8 cellular contexts compared by ENCODE assay signal in genomic region chr2:219499058-219499307, GRCh38. TPM values are rescaled to one million over a fixed set of nuclear protein-coding genes. Genes with fewer than 3 reads are reported as not detected.
DNase-seq lines count a peak whose midpoint lies in the region; ATAC-seq, FAIRE-seq and TF ChIP-seq lines count a peak whose summit lies in the region.

No MANE protein-coding gene starts in this region.

- no peaks in the 10 kb centered on the region for H3F3A ChIP-seq in DOHH2 (ENCODE audit: control insufficient read depth, insufficient read depth)

- TF ChIP-seq CTCF in DOHH2 (IDR thresholded peaks at IDR 0.05; ENCODE audit: low read depth, low read length, poor library complexity, severe bottlenecking) (no peak), OCI-LY7 (conservative IDR thresholded peaks at IDR 0.05; ENCODE audit: low read length) (no peak), pancreas (IDR thresholded peaks at IDR 0.05) (no peak)

- no peak for ATAC-seq in pancreas
- ATAC-seq in HG02763 (IDR thresholded peaks at IDR 0.05; ENCODE audit: unreplicated experiment) = no peak

- H3K4me3 ChIP-seq in DOHH2 (ENCODE audit: low read length) = peak overlapping the region; percentile 86
- H3K4me3 ChIP-seq in OCI-LY7 (ENCODE audit: low read depth, low read length, poor library complexity, severe bottlenecking) = peak overlapping the region; percentile 77
- peak overlapping the region; percentile 61 to 67 (median 64) for H3K4me3 ChIP-seq in pancreas

- H3K9me3 ChIP-seq in DOHH2 (ENCODE audit: control insufficient read depth, insufficient read depth, low read length) = no peaks in the 10 kb centered on the region
- no peaks in the 10 kb centered on the region for H3K9me3 ChIP-seq in OCI-LY7 (ENCODE audit: low read length)
- no peaks in the 10 kb centered on the region for H3K9me3 ChIP-seq in pancreas

- DNase-seq in OCI-LY7 (ENCODE audit: low spot score) (no peak), epithelial cell of prostate (ENCODE audit: low read depth, low spot score) (no peak), pancreas (no peak), NCI-H2029 (lab: John Stamatoyannopoulos, UW) (no peak), urothelium cell line (ENCODE audit: low spot score) (no peak)
- no peak for DNase-seq in stimulated activated CD4-positive, alpha-beta T cell treated with anti-CD3 and anti-CD28 coated beads, Interleukin-4, amount 100 ng/mL, for 24 hours

- intact Hi-C loops in OCI-LY7 (cut with micrococcal nuclease; ENCODE audit: unreplicated experiment) (no loop called here), pancreas (cut with DNase I) (no loop called here)

- WGBS in pancreas, 2 donors = 1% methylated on average over 3 of the region's 3 CpGs

- FAIRE-seq in pancreas (lab: Jason Lieb, UNC) = no peak
- FAIRE-seq in urothelium cell line (lab: Jason Lieb, UNC) = no peak

- POLR2A ChIA-PET in OCI-LY7 (lab: Charles Lee) = interaction anchor here (0.6 to 1.3 kb wide), 10 partner anchors 8 to 1145 kb away, joined by 3 to 5 read pairs (median 3); no protein-coding TSS in a partner anchor

- H3K79me2 ChIP-seq in DOHH2 (ENCODE audit: control insufficient read depth, low read length) (peaks cover 10% of the 10 kb centered on the region; the same call in 1 of the 2 replicates), OCI-LY7 (ENCODE audit: insufficient read depth, low read depth, low read length) (no peaks in the 10 kb centered on the region)

- peaks cover 30% of the 10 kb centered on the region for H3K27me3 ChIP-seq in DOHH2 (ENCODE audit: control insufficient read depth, low read length)
- H3K27me3 ChIP-seq in pancreas = no peaks in the 10 kb centered on the region

- H3K9me2 ChIP-seq in DOHH2 (replicated peaks; ENCODE audit: control insufficient read depth, low read length) (no peaks in the 10 kb centered on the region), OCI-LY7 (ENCODE audit: insufficient read depth, low read length) (no peaks in the 10 kb centered on the region)

- H3K36me3 ChIP-seq in DOHH2 (ENCODE audit: control insufficient read depth, low read length) (no peaks in the 10 kb centered on the region), OCI-LY7 (ENCODE audit: insufficient read depth, low read length) (no peaks in the 10 kb centered on the region), pancreas (peaks cover 0 to 4% (median 0%) of the 10 kb centered on the region in 3 donors)

- H3K4me1 ChIP-seq in DOHH2 (ENCODE audit: control insufficient read depth, low read length) = peaks cover 30% of the 10 kb centered on the region
- peaks cover 23% of the 10 kb centered on the region for H3K4me1 ChIP-seq in OCI-LY7 (ENCODE audit: insufficient read depth, low read length, poor library complexity, severe bottlenecking)
- H3K4me1 ChIP-seq in pancreas = peaks cover 0 to 15% (median 4%) of the 10 kb centered on the region in 3 donors

- H3K4me2 ChIP-seq in DOHH2 (ENCODE audit: low read length) (peak overlapping the region; percentile 91), OCI-LY7 (ENCODE audit: low read length) (peak overlapping the region; percentile 77)

- TSS peak; percentile 94 for BruUV-seq in OCI-LY7 (replicated peaks; lab: Mats Ljungman, UMichigan)

- CTCF ChIA-PET in OCI-LY7 (lab: Charles Lee; ENCODE audit: unreplicated experiment) = interaction anchor here (0.7 to 1.7 kb wide), 6 partner anchors 21 to 453 kb away, joined by 3 to 5 read pairs (median 4); partner anchors contain the start of gene DNPEP

- H2AFZ ChIP-seq in OCI-LY7 (ENCODE audit: low read length) = peak overlapping the region; percentile 53; the same call in 1 of the 2 replicates

- H4K20me1 ChIP-seq in DOHH2 (ENCODE audit: control insufficient read depth, insufficient read depth, low read depth, low read length) = no peaks in the 10 kb centered on the region
- no peaks in the 10 kb centered on the region for H4K20me1 ChIP-seq in OCI-LY7 (ENCODE audit: insufficient read depth, low read length)

- H3K27ac ChIP-seq in DOHH2 (ENCODE audit: low read depth, low read length) (no peak overlapping the region), OCI-LY7 (ENCODE audit: low read depth, low read length, poor library complexity, severe bottlenecking) (no peak overlapping the region), epithelial cell of prostate (peak overlapping the region; percentile 73), pancreas (peak overlapping the region; percentile 75 to 95 (median 88))

RNA-seq across cellular contexts. Expression of gene GMPPA, which starts 0.3 kb away (rescaled TPM):
- total RNA-seq in OCI-LY7 (2014; rRNA removed; shearing (Covaris generic)) = 22.3 and 28.4 TPM in 2 replicates
- total RNA-seq in OCI-LY7 (2022) = 42.9 and 46.4 TPM in 2 replicates
- total RNA-seq in pancreas = 10 to 100 TPM; 24.4 to 40.6 (median 33.6) TPM
- 10 to 100 TPM; 88.7 to 90.8 TPM for polyA plus RNA-seq in pancreas

RNA-seq across cellular contexts. Expression of gene ASIC4, which starts 15.3 kb away (rescaled TPM):
- total RNA-seq in OCI-LY7 (2014; rRNA removed; shearing (Covaris generic)) = 0.39 and 0.73 TPM in 2 replicates
- total RNA-seq in OCI-LY7 (2022) (0.74 and 0.96 TPM in 2 replicates), pancreas (under 1 TPM in 2 of 6 donors, not detected in 4; 0.04 to 0.09 TPM)
- polyA plus RNA-seq in pancreas = under 1 TPM; 0.27 to 0.38 TPM

RNA-seq across cellular contexts. Expression of gene CHPF, which starts 44.6 kb away (rescaled TPM):
- total RNA-seq in OCI-LY7 (2014; rRNA removed; shearing (Covaris generic)) = 14.5 and 24.1 TPM in 2 replicates
- total RNA-seq in OCI-LY7 (2022) (30.5 and 33.0 TPM in 2 replicates), pancreas (100 to 1,000 TPM in 1 of 6 donors, 10 to 100 TPM in 5; 55.1 to 105 (median 68.5) TPM)
- polyA plus RNA-seq in pancreas = 10 to 100 TPM; 63.4 to 83.3 TPM

RNA-seq across cellular contexts. Expression of gene TMEM198, which starts 44.8 kb away (rescaled TPM):
- 1.4 and 2.5 TPM in 2 replicates for total RNA-seq in OCI-LY7 (2014; rRNA removed; shearing (Covaris generic))
- total RNA-seq in OCI-LY7 (2022) = 6.1 and 6.6 TPM in 2 replicates
- total RNA-seq in pancreas = 1 to 10 TPM; 2.6 to 7.1 (median 5.1) TPM
- polyA plus RNA-seq in pancreas = 10 to 100 TPM in 1 of 2 donors, 1 to 10 TPM in 1; 9.0 to 13.3 TPM

Comparison
In these comparisons a context has a peak if more than half of its experiments do, and no peak if none do; other contexts are left out.
1. H3K27ac ChIP-seq: peak in epithelial cell of prostate (single experiment) and pancreas (4 of 4); none in DOHH2 (single experiment) and OCI-LY7 (single experiment).
2. Peak in every context shown above with its lines, with median percentiles within 50 percentile points of each other: H3K4me3 ChIP-seq.